8 cellular contexts compared by ENCODE assay signal in the genomic region with DNA sequence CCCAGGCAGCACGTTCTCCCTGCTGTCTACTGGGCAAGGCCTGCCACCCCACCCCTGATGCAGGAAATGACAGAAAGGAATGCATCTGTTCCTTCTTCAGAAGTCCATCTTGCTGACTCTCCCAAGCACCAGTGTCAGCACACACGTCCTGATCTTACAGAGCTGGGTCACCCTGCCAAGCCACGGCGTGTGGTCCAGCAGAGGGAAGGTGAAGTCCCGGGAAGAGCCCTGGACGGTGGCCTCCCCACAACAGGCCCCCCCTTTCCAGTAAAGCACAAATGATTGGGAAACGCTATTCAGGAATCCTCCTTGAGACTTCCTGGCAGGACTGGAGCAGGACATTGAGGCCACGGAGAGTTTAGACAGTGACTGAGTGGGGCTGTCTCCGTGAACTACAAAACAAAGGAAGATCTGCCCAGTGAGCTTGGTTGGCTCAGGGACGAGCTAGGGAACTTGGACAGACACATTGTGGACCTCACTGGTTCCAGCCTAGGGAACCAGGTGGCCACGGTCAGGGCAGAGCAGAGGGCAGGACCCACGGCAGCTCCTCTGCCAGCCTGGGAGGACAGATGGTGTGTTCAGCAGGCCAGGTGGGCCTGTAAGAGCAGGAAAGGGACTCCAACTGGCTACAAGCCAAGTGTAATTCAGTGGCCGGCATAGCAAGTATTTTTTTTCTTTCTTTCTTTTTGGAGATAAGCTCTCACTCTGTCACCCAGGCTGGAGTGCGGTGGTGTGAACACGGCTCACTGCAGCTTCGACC. TPM values are rescaled to one million over a fixed set of nuclear protein-coding genes. Genes with fewer than 3 reads are reported as not detected.
DNase-seq lines count a peak whose midpoint lies in the region; ATAC-seq lines count a peak whose summit lies in the region.

No MANE protein-coding gene starts in this region.

- H3K27me3 Mint-ChIP-seq in T-helper 1 cell treated with Interleukin-12 subunit alpha and Interleukin-12 subunit beta and Interleukin-4 antibody, amounts not matched to agents 30 μg/mL and 1 μg/mL, for 36 hours (ENCODE audit: low read depth), result no peaks in the 10 kb centered on the region
- peaks cover 1% of the 10 kb centered on the region for H3K27me3 Mint-ChIP-seq in activated T-helper 1 cell treated with anti-CD3 and anti-CD28 coated beads, Interleukin-12 subunit alpha, Interleukin-12 subunit beta, Interleukin-2, Interleukin-4 antibody, amounts not matched to agents 30 ng/mL and 10 ng/mL and 1 ng/mL, durations not matched to agents 14 hours and 24 hours and 36 hours (ENCODE audit: insufficient read depth)

- intact Hi-C loops in activated T-helper 1 cell treated with anti-CD3 and anti-CD28 coated beads, Interleukin-12 subunit alpha, Interleukin-12 subunit beta, Interleukin-2, Interleukin-4 antibody, amounts not matched to agents 30 ng/mL and 10 ng/mL and 1 ng/mL, durations not matched to agents 14 hours and 24 hours and 36 hours (cut with micrococcal nuclease), result loop anchor here (1.0 to 5.0 kb wide), 3 partner anchors 29 to 107 kb away; a partner anchor contains a TSS
- intact Hi-C loops in left cardiac atrium (cut with DNase I), result no loop called here

- no peaks in the 10 kb centered on the region for H3K9me3 Mint-ChIP-seq in T-helper 1 cell treated with Interleukin-12 subunit alpha and Interleukin-12 subunit beta and Interleukin-4 antibody, amounts not matched to agents 30 μg/mL and 1 μg/mL, for 36 hours
- no peaks in the 10 kb centered on the region for H3K9me3 Mint-ChIP-seq in activated T-helper 1 cell treated with anti-CD3 and anti-CD28 coated beads, Interleukin-12 subunit alpha, Interleukin-12 subunit beta, Interleukin-2, Interleukin-4 antibody, amounts not matched to agents 30 ng/mL and 10 ng/mL and 1 ng/mL, durations not matched to agents 14 hours and 24 hours and 36 hours
- H3K9me3 Mint-ChIP-seq in stimulated activated effector memory CD8-positive, alpha-beta T cell treated with anti-CD3 and anti-CD28 coated beads, Interleukin-12 subunit alpha, Interleukin-12 subunit beta, amount 100 ng/mL, for 72 hours, result no peaks in the 10 kb centered on the region

- no peak overlapping the region for H3K4me3 Mint-ChIP-seq in T-helper 1 cell treated with Interleukin-12 subunit alpha and Interleukin-12 subunit beta and Interleukin-4 antibody, amounts not matched to agents 30 μg/mL and 1 μg/mL, for 36 hours
- H3K4me3 Mint-ChIP-seq in activated T-helper 1 cell treated with anti-CD3 and anti-CD28 coated beads, Interleukin-12 subunit alpha, Interleukin-12 subunit beta, Interleukin-2, Interleukin-4 antibody, amounts not matched to agents 30 ng/mL and 10 ng/mL and 1 ng/mL, durations not matched to agents 14 hours and 24 hours and 36 hours, result peak overlapping the region; percentile 47
- H3K4me3 Mint-ChIP-seq in stimulated activated effector memory CD8-positive, alpha-beta T cell treated with anti-CD3 and anti-CD28 coated beads, Interleukin-12 subunit alpha, Interleukin-12 subunit beta, amount 100 ng/mL, for 72 hours, result peak overlapping the region; percentile 84

- H3K4me1 Mint-ChIP-seq in T-helper 1 cell treated with Interleukin-12 subunit alpha and Interleukin-12 subunit beta and Interleukin-4 antibody, amounts not matched to agents 30 μg/mL and 1 μg/mL, for 36 hours (ENCODE audit: low read depth), result peaks cover 48% of the 10 kb centered on the region
- peaks cover 72% of the 10 kb centered on the region for H3K4me1 Mint-ChIP-seq in activated T-helper 1 cell treated with anti-CD3 and anti-CD28 coated beads, Interleukin-12 subunit alpha, Interleukin-12 subunit beta, Interleukin-2, Interleukin-4 antibody, amounts not matched to agents 30 ng/mL and 10 ng/mL and 1 ng/mL, durations not matched to agents 14 hours and 24 hours and 36 hours (ENCODE audit: low read depth)
- peaks cover 100% of the 10 kb centered on the region for H3K4me1 Mint-ChIP-seq in stimulated activated effector memory CD8-positive, alpha-beta T cell treated with anti-CD3 and anti-CD28 coated beads, Interleukin-12 subunit alpha, Interleukin-12 subunit beta, amount 100 ng/mL, for 72 hours

- H3K36me3 Mint-ChIP-seq in T-helper 1 cell treated with Interleukin-12 subunit alpha and Interleukin-12 subunit beta and Interleukin-4 antibody, amounts not matched to agents 30 μg/mL and 1 μg/mL, for 36 hours (ENCODE audit: low read depth), result peaks cover 6% of the 10 kb centered on the region
- peaks cover 8% of the 10 kb centered on the region for H3K36me3 Mint-ChIP-seq in activated T-helper 1 cell treated with anti-CD3 and anti-CD28 coated beads, Interleukin-12 subunit alpha, Interleukin-12 subunit beta, Interleukin-2, Interleukin-4 antibody, amounts not matched to agents 30 ng/mL and 10 ng/mL and 1 ng/mL, durations not matched to agents 14 hours and 24 hours and 36 hours (ENCODE audit: low read depth)
- H3K36me3 Mint-ChIP-seq in stimulated activated effector memory CD8-positive, alpha-beta T cell treated with anti-CD3 and anti-CD28 coated beads, Interleukin-12 subunit alpha, Interleukin-12 subunit beta, amount 100 ng/mL, for 72 hours, result peaks cover 64% of the 10 kb centered on the region

- no peak for DNase-seq in T-helper 1 cell
- DNase-seq in activated T-helper 1 cell treated with anti-CD3 and anti-CD28 coated beads, Interleukin-12 subunit alpha, Interleukin-12 subunit beta, Interleukin-2, Interleukin-4 antibody, amounts not matched to agents 30 ng/mL and 10 ng/mL and 1 ng/mL, durations not matched to agents 14 hours and 24 hours and 36 hours (ENCODE audit: low spot score), result no peak
- peak; percentile 79 for DNase-seq in left cardiac atrium
- no peak for DNase-seq in stimulated activated effector memory CD8-positive, alpha-beta T cell treated with anti-CD3 and anti-CD28 coated beads, Interleukin-12 subunit alpha, Interleukin-12 subunit beta, amount 100 ng/mL, for 72 hours (ENCODE audit: low spot score in 2 of 2)
- DNase-seq in NCI-H2107 (lab: John Stamatoyannopoulos, UW), result no peak
- DNase-seq in medulla oblongata (ENCODE audit: extremely low spot score), result no peak

- ATAC-seq in left cardiac atrium, result peak; percentile 63 to 67
- ATAC-seq in stimulated activated effector memory CD8-positive, alpha-beta T cell treated with anti-CD3 and anti-CD28 coated beads, Interleukin-12 subunit alpha, Interleukin-12 subunit beta, amount 100 ng/mL, for 72 hours, result no peak
- ATAC-seq in HG03378 (IDR thresholded peaks at IDR 0.05; ENCODE audit: unreplicated experiment), result no peak

- peak overlapping the region; percentile 36 for H3K27ac Mint-ChIP-seq in T-helper 1 cell treated with Interleukin-12 subunit alpha and Interleukin-12 subunit beta and Interleukin-4 antibody, amounts not matched to agents 30 μg/mL and 1 μg/mL, for 36 hours
- H3K27ac Mint-ChIP-seq in activated T-helper 1 cell treated with anti-CD3 and anti-CD28 coated beads, Interleukin-12 subunit alpha, Interleukin-12 subunit beta, Interleukin-2, Interleukin-4 antibody, amounts not matched to agents 30 ng/mL and 10 ng/mL and 1 ng/mL, durations not matched to agents 14 hours and 24 hours and 36 hours, result peak overlapping the region; percentile 73
- peak overlapping the region; percentile 99 for H3K27ac Mint-ChIP-seq in stimulated activated effector memory CD8-positive, alpha-beta T cell treated with anti-CD3 and anti-CD28 coated beads, Interleukin-12 subunit alpha, Interleukin-12 subunit beta, amount 100 ng/mL, for 72 hours

RNA-seq across cellular contexts. Expression of a gene that starts 41.7 kb away (rescaled TPM):
- 23.6 and 24.1 TPM in 2 replicates for total RNA-seq in activated T-helper 1 cell treated with anti-CD3 and anti-CD28 coated beads, Interleukin-12 subunit alpha, Interleukin-12 subunit beta, Interleukin-2, Interleukin-4 antibody, amounts not matched to agents 30 ng/mL and 10 ng/mL and 1 ng/mL, durations not matched to agents 14 hours and 24 hours and 36 hours
- total RNA-seq in left cardiac atrium, result 10 to 100 TPM; 10.8 to 18.7 TPM

RNA-seq across cellular contexts. Expression of a gene that starts 42.2 kb away (rescaled TPM):
- 9.0 and 10.7 TPM in 2 replicates for total RNA-seq in activated T-helper 1 cell treated with anti-CD3 and anti-CD28 coated beads, Interleukin-12 subunit alpha, Interleukin-12 subunit beta, Interleukin-2, Interleukin-4 antibody, amounts not matched to agents 30 ng/mL and 10 ng/mL and 1 ng/mL, durations not matched to agents 14 hours and 24 hours and 36 hours
- total RNA-seq in left cardiac atrium, result 10 to 100 TPM; 29.2 to 44.6 TPM

Comparison
In these comparisons a context has a peak if more than half of its experiments do, and no peak if none do; other contexts are left out.
1. H3K27ac Mint-ChIP-seq: peak in every context shown above with its lines; median percentile 99 in stimulated activated effector memory CD8-positive, alpha-beta T cell treated with anti-CD3 and anti-CD28 coated beads, Interleukin-12 subunit alpha, Interleukin-12 subunit beta, amount 100 ng/mL, for 72 hours; 73 in activated T-helper 1 cell treated with anti-CD3 and anti-CD28 coated beads, Interleukin-12 subunit alpha, Interleukin-12 subunit beta, Interleukin-2, Interleukin-4 antibody, amounts not matched to agents 30 ng/mL and 10 ng/mL and 1 ng/mL, durations not matched to agents 14 hours and 24 hours and 36 hours; 36 in T-helper 1 cell treated with Interleukin-12 subunit alpha and Interleukin-12 subunit beta and Interleukin-4 antibody, amounts not matched to agents 30 μg/mL and 1 μg/mL, for 36 hours.
2. ATAC-seq: peak in left cardiac atrium (2 of 2); none in stimulated activated effector memory CD8-positive, alpha-beta T cell treated with anti-CD3 and anti-CD28 coated beads, Interleukin-12 subunit alpha, Interleukin-12 subunit beta, amount 100 ng/mL, for 72 hours (single experiment) and HG03378 (single experiment).